Comparison of ENCODE assay signal across 9 cellular contexts in genomic region chr6:110528051-110528929, GRCh38. TPM values are rescaled to one million over a fixed set of nuclear protein-coding genes. Genes with fewer than 3 reads are reported as not detected.
DNase-seq lines count a peak whose midpoint lies in the region; ATAC-seq and TF ChIP-seq lines count a peak whose summit lies in the region.
"Had no signal": no experiment of that assay in that cellular context is flagged by ENCODE, and none has a peak within 500 bp of the region (broad histone marks: within the 10 kb centered on the region; RNA-seq: fewer than 3 reads in every experiment).

No MANE protein-coding gene starts in this region.

- no peaks in the 10 kb centered on the region for H3K27me3 ChIP-seq in GM06990 (replicated peaks; ENCODE audit: control insufficient read depth, insufficient read depth, low read length)
- H3K27me3 ChIP-seq in rectal smooth muscle tissue (ENCODE audit: control insufficient read depth, insufficient read depth, low read length) = no peaks in the 10 kb centered on the region

- TF ChIP-seq CTCF in GM06990 (IDR thresholded peaks at IDR 0.05; ENCODE audit: insufficient read depth, low read length, poor library complexity, severe bottlenecking) = peak; percentile 60

- H3K36me3 ChIP-seq in GM06990 (ENCODE audit: control insufficient read depth, insufficient read depth, low read length) (no peaks in the 10 kb centered on the region), rectal smooth muscle tissue (ENCODE audit: control insufficient read depth, insufficient read depth, low read length) (no peaks in the 10 kb centered on the region)

- no peak for ATAC-seq in GM19328 (IDR thresholded peaks at IDR 0.05; ENCODE audit: unreplicated experiment)

- H3K4me1 ChIP-seq in rectal smooth muscle tissue (ENCODE audit: control insufficient read depth, insufficient read depth, low read length) = no peaks in the 10 kb centered on the region

- H3K4me3 ChIP-seq in GM06990 (replicated peaks; ENCODE audit: low read depth, low read length) (no peak overlapping the region), rectal smooth muscle tissue (ENCODE audit: low read length) (no peak overlapping the region)

- H3K27ac ChIP-seq in rectal smooth muscle tissue (ENCODE audit: low read depth, low read length) = peak overlapping the region; percentile 12

- no peak overlapping the region for H3K9ac ChIP-seq in rectal smooth muscle tissue (ENCODE audit: low read length)

- peak; percentile 23 for DNase-seq in GM06990 (ENCODE audit: extremely low read depth, insufficient read length)
- peak; percentile 88 for DNase-seq in LHCN-M2 (ENCODE audit: low read depth)
- peak; percentile 35 to 39 for DNase-seq in SHP77 (lab: John Stamatoyannopoulos, UW)
- peak; percentile 43 for DNase-seq in activated naive CD4-positive, alpha-beta T cell treated with Interleukin-2 at 50 U/mL for 16 hours
- DNase-seq in globus pallidus (ENCODE audit: low spot score) = peak; percentile 74
- DNase-seq in GOT3 (lab: John Stamatoyannopoulos, UW) = no peak

RNA-seq across cellular contexts. Expression of gene SLC22A16, which starts 51.9 kb away (rescaled TPM):
- total RNA-seq in LHCN-M2 (2014; rRNA removed) = not detected in 2 replicates
- not detected for polyA plus RNA-seq in LHCN-M2 (2012)
- polyA plus RNA-seq: esophagus had no signal
